Comparison of ENCODE assay signal across 1 cellular context in the genomic region with DNA sequence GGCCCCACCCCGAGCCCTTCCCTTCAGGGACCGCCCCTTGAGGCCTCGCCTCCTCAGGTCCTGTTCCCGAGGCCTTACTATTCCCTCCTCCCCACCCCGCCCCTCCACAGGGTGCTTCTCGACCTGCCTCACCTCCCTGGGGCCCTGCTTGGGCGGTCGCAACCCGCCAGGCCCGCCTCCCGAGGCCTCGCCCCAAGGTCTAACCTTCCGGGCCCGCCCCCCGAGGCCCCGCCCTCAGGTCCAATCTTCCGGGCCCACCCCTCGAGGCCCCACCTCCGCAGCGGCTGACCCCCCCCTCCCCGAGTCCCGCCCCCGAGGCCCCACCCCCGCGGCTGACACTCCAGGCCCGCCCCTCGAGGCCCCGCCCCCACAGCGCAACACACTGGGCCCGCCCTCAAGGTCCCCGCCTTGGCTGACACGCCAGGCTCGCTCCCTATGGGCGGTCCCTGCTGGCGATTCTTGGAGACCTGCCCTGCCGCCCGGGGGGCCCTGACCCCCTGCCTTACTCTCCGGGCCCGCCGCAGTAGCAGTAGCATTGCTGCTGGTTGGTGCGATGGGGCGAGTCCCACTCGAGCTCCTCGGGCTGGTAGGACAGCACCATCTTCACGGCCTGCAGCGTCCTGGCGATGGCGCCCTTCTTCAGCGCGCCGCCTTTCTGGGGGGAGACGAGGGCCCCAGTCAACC.
TF ChIP-seq lines count a peak whose summit lies in the region.

No MANE protein-coding gene starts in this region.

TF ChIP-seq in HCT116, 20 proteins besides CTCF, POLR2A, EP300 and RAD21 (continued from another document):
- no peak for TF ChIP-seq EGR1 (IDR thresholded peaks at IDR 0.05; ENCODE audit: low read depth)
- no peak for TF ChIP-seq SRF (IDR thresholded peaks at IDR 0.05; ENCODE audit: low read depth)
